8 cellular contexts compared by ENCODE assay signal in the genomic region with DNA sequence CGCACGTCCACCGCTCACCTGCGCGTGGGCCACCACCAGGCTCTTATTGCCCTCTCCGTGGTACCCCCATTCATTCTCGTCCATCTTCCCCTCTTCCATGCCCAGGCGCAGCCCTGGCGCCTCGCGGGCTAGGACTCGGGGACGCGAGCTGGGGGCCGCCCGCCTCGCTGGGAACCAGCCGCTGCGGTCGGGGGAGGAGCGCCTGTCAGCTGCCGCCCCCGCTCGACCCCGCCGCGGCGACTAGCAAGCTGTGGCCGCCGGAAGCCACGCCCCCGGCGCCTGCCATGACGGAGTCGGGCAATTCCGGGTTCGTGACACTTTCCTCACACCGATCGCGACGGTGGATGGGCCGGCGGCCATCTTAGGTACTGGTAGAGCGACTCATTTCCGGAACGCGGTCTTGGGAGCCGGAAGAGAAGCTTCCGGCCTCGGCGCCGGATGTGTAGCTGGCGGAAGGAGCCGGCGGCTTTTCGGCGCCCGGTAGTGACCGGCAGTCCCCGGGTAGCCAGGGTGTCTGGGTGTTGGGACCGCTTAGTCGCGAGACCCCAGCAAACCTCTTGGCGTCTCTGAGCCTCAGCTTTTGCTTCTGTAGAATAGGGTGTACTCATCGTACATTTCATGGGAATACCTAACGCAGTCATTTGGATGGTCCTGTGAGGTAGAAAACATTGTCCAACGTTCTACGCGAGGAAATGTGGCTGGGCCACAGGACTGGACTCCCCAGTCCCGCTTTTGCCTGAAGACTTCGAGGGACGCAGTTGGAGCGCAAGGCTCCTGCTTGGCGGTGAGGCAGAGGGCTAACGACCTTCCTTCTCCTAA. TPM values are rescaled to one million over a fixed set of nuclear protein-coding genes. Genes with fewer than 3 reads are reported as not detected.
A peak's percentile ranks its signal among the peaks of the same experiment; 100 is the strongest.
DNase-seq lines count a peak whose midpoint lies in the region; ATAC-seq and TF ChIP-seq lines count a peak whose summit lies in the region.

A gene with protein sequence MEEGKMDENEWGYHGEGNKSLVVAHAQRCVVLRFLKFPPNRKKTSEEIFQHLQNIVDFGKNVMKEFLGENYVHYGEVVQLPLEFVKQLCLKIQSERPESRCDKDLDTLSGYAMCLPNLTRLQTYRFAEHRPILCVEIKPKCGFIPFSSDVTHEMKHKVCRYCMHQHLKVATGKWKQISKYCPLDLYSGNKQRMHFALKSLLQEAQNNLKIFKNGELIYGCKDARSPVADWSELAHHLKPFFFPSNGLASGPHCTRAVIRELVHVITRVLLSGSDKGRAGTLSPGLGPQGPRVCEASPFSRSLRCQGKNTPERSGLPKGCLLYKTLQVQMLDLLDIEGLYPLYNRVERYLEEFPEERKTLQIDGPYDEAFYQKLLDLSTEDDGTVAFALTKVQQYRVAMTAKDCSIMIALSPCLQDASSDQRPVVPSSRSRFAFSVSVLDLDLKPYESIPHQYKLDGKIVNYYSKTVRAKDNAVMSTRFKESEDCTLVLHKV (minus strand): TSS at position 242 of the 819 bp plus-strand sequence. CDS start 143 bp downstream, at position 99.

- TF ChIP-seq CTCF in dorsolateral prefrontal cortex (IDR thresholded peaks at IDR 0.05 in 54 of 56, conservative IDR thresholded peaks at IDR 0.05 in 2 of 56; ENCODE audit: low read depth in 1 of 56, partially characterized antibody in 56 of 56) (peak in 39 of 56 donors; percentile 12 to 58 (median 32)), liver (IDR thresholded peaks at IDR 0.05; ENCODE audit: low read depth, low read length, missing input control) (no peak)

- H3K4me1 Mint-ChIP-seq in CD4-positive, alpha-beta memory T cell = peaks cover 24 to 45% (median 35%) of the 10 kb centered on the region in 4 donors
- peaks cover 39% of the 10 kb centered on the region for H3K4me1 Mint-ChIP-seq in activated CD4-positive, alpha-beta memory T cell treated with anti-CD3 and anti-CD28 coated beads, Interleukin-2, amount 10 ng/mL, durations not matched to agents 7 days and 5 days

- peak; percentile 25 to 36 for TF ChIP-seq RAD21 in liver (IDR thresholded peaks at IDR 0.05)

- ATAC-seq in GM19455 (IDR thresholded peaks at IDR 0.05; ENCODE audit: unreplicated experiment) = peak; percentile 85

- peaks cover 0 to 2% (median 0%) of the 10 kb centered on the region in 8 donors for H3K9me3 Mint-ChIP-seq in CD4-positive, alpha-beta memory T cell
- no peaks in the 10 kb centered on the region for H3K9me3 Mint-ChIP-seq in activated CD4-positive, alpha-beta memory T cell treated with anti-CD3 and anti-CD28 coated beads, Interleukin-2, amount 10 ng/mL, durations not matched to agents 7 days and 5 days

- POLR2A ChIA-PET in CD4-positive, alpha-beta memory T cell (lab: Charles Lee; ENCODE audit: partially characterized antibody) = interaction anchor here (0.6 to 3.8 kb wide), 21 partner anchors 8 to 897 kb away, joined by 3 to 36 read pairs (median 3); a partner anchor contains a TSS
- POLR2A ChIA-PET in activated CD4-positive, alpha-beta memory T cell treated with anti-CD3 and anti-CD28 coated beads, Interleukin-2, amount 10 ng/mL, durations not matched to agents 7 days and 5 days (lab: Charles Lee) = interaction anchor here (1.0 to 2.4 kb wide), 20 partner anchors 8 to 555 kb away, joined by 3 to 31 read pairs (median 5); a partner anchor contains a TSS

- H3K27ac ChIP-seq in CD4-positive, alpha-beta memory T cell (ENCODE audit: low read depth, low read length) = peak within 1 kb of the TSS; percentile 97
- peak within 1 kb of the TSS; percentile 36 to 94 (median 86) for H3K27ac ChIP-seq in dorsolateral prefrontal cortex
- peak within 1 kb of the TSS; percentile 88 to 93 for H3K27ac ChIP-seq in liver (ENCODE audit: low read depth in 1 of 2, low read length in 2 of 2)

- peaks cover 6 to 14% of the 10 kb centered on the region in 2 donors for H3K36me3 Mint-ChIP-seq in CD4-positive, alpha-beta memory T cell
- H3K36me3 Mint-ChIP-seq in activated CD4-positive, alpha-beta memory T cell treated with anti-CD3 and anti-CD28 coated beads, Interleukin-2, amount 10 ng/mL, durations not matched to agents 7 days and 5 days (ENCODE audit: low read depth) = peaks cover 43% of the 10 kb centered on the region

- no peaks in the 10 kb centered on the region for H3K27me3 ChIP-seq in CD4-positive, alpha-beta memory T cell (ENCODE audit: insufficient read depth, low read length)
- H3K27me3 ChIP-seq in dorsolateral prefrontal cortex (no peaks in the 10 kb centered on the region), liver (ENCODE audit: control insufficient read depth in 4 of 4, insufficient read depth in 4 of 4, low read length in 3 of 4) (no peaks in the 10 kb centered on the region)

- no peaks in the 10 kb centered on the region for H3K36me3 ChIP-seq in CD4-positive, alpha-beta memory T cell (ENCODE audit: insufficient read depth, low read length)
- no peaks in the 10 kb centered on the region for H3K36me3 ChIP-seq in liver (ENCODE audit: control insufficient read depth in 4 of 4, insufficient read depth in 3 of 4, low read depth in 1 of 4, low read length in 3 of 4)

- peak; percentile 95 to 98 (median 97) for DNase-seq in CD4-positive, alpha-beta memory T cell
- DNase-seq in HK-2 (ENCODE audit: unreplicated experiment) (peak; percentile 97), NCI-H82 treated with DMSO at 0.1 percent for 48 hours (lab: John Stamatoyannopoulos, UW; ENCODE audit: unreplicated experiment) (peak; percentile 90), dorsolateral prefrontal cortex (peak; percentile 95 to 99 (median 98))
- peak; percentile 98 for DNase-seq in activated CD4-positive, alpha-beta memory T cell treated with anti-CD3 and anti-CD28 coated beads, Interleukin-2, amount 10 ng/mL, durations not matched to agents 7 days and 5 days
- DNase-seq in stimulated activated CD4-positive, alpha-beta T cell treated with anti-CD3 and anti-CD28 coated beads, Interleukin-4, amount 100 ng/mL, for 1 hour = peak; percentile 98

- H3K4me3 ChIP-seq in CD4-positive, alpha-beta memory T cell (ENCODE audit: low read length in 2 of 2) = peak within 1 kb of the TSS; percentile 89 to 90
- peak within 1 kb of the TSS; percentile 68 to 100 (median 94) for H3K4me3 ChIP-seq in dorsolateral prefrontal cortex
- peak within 1 kb of the TSS; percentile 83 to 100 (median 97) for H3K4me3 ChIP-seq in liver (ENCODE audit: low read depth in 1 of 3, low read length in 3 of 3)

- H3K27me3 Mint-ChIP-seq in CD4-positive, alpha-beta memory T cell = no peaks in the 10 kb centered on the region
- H3K27me3 Mint-ChIP-seq in activated CD4-positive, alpha-beta memory T cell treated with anti-CD3 and anti-CD28 coated beads, Interleukin-2, amount 10 ng/mL, durations not matched to agents 7 days and 5 days = no peaks in the 10 kb centered on the region

- under 1% methylated on average over 75 of the region's 75 CpGs for WGBS in liver

- intact Hi-C loops in CD4-positive, alpha-beta memory T cell (cut with micrococcal nuclease) = loop anchor here (1.0 to 10.0 kb wide), 7 partner anchors 46 to 1495 kb away; a partner anchor contains a TSS
- intact Hi-C loops in dorsolateral prefrontal cortex (cut with DNase I) = loop anchor here (1.0 to 10.0 kb wide), 7 partner anchors 47 to 425 kb away; a partner anchor contains a TSS

- peaks cover 29% of the 10 kb centered on the region for H3K4me1 ChIP-seq in CD4-positive, alpha-beta memory T cell (ENCODE audit: insufficient read depth, low read length)
- peaks cover 11 to 37% (median 29%) of the 10 kb centered on the region in 4 donors for H3K4me1 ChIP-seq in liver (ENCODE audit: control insufficient read depth in 4 of 4, insufficient read depth in 4 of 4, low read length in 3 of 4)

- peak within 1 kb of the TSS; percentile 97 to 99 (median 98) for H3K27ac Mint-ChIP-seq in CD4-positive, alpha-beta memory T cell
- peak within 1 kb of the TSS; percentile 93 for H3K27ac Mint-ChIP-seq in activated CD4-positive, alpha-beta memory T cell treated with anti-CD3 and anti-CD28 coated beads, Interleukin-2, amount 10 ng/mL, durations not matched to agents 7 days and 5 days

- peak within 1 kb of the TSS; percentile 94 to 99 (median 96) for H3K4me3 Mint-ChIP-seq in CD4-positive, alpha-beta memory T cell
- H3K4me3 Mint-ChIP-seq in activated CD4-positive, alpha-beta memory T cell treated with anti-CD3 and anti-CD28 coated beads, Interleukin-2, amount 10 ng/mL, durations not matched to agents 7 days and 5 days = peak within 1 kb of the TSS; percentile 96

- CTCF ChIA-PET in CD4-positive, alpha-beta memory T cell (lab: Charles Lee; ENCODE audit: partially characterized antibody) = interaction anchor here (0.6 to 4.3 kb wide), 10 partner anchors 17 to 536 kb away, joined by 3 to 22 read pairs (median 3); a partner anchor contains a TSS
- CTCF ChIA-PET in activated CD4-positive, alpha-beta memory T cell treated with anti-CD3 and anti-CD28 coated beads, Interleukin-2, amount 10 ng/mL, durations not matched to agents 7 days and 5 days (lab: Charles Lee) = interaction anchor here (0.7 to 1.9 kb wide), 12 partner anchors 10 to 530 kb away, joined by 3 to 9 read pairs (median 4); a partner anchor contains a TSS

- H3K9me3 ChIP-seq in CD4-positive, alpha-beta memory T cell (ENCODE audit: control insufficient read depth in 1 of 2, low read length in 2 of 2) = no peaks in the 10 kb centered on the region
- H3K9me3 ChIP-seq in liver (ENCODE audit: control insufficient read depth in 4 of 4, low read length in 3 of 4) = no peaks in the 10 kb centered on the region

- H3K9ac ChIP-seq in liver (ENCODE audit: low read depth in 1 of 2, low read length in 2 of 2) = peak within 1 kb of the TSS; percentile 97 to 98

TF ChIP-seq in liver, 16 proteins besides CTCF, POLR2A, EP300 and RAD21 (continues in another document):
- TF ChIP-seq, protein P1, sequence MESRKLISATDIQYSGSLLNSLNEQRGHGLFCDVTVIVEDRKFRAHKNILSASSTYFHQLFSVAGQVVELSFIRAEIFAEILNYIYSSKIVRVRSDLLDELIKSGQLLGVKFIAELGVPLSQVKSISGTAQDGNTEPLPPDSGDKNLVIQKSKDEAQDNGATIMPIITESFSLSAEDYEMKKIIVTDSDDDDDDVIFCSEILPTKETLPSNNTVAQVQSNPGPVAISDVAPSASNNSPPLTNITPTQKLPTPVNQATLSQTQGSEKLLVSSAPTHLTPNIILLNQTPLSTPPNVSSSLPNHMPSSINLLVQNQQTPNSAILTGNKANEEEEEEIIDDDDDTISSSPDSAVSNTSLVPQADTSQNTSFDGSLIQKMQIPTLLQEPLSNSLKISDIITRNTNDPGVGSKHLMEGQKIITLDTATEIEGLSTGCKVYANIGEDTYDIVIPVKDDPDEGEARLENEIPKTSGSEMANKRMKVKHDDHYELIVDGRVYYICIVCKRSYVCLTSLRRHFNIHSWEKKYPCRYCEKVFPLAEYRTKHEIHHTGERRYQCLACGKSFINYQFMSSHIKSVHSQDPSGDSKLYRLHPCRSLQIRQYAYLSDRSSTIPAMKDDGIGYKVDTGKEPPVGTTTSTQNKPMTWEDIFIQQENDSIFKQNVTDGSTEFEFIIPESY (IDR thresholded peaks at IDR 0.05) = no peak
- TF ChIP-seq EGR1 (IDR thresholded peaks at IDR 0.05; ENCODE audit: low read depth in 2 of 2) = peak; percentile 94 to 97

RNA-seq across cellular contexts. Expression of the gene that starts here (rescaled TPM):
- 1 to 10 TPM; 7.2 to 7.9 TPM for total RNA-seq in CD4-positive, alpha-beta memory T cell
- 1 to 10 TPM; 6.3 to 7.5 TPM for polyA plus RNA-seq in CD4-positive, alpha-beta memory T cell
- 10 to 100 TPM; 11.4 to 11.5 TPM for total RNA-seq in activated CD4-positive, alpha-beta memory T cell treated with anti-CD3 and anti-CD28 coated beads, Interleukin-2, amount 10 ng/mL, durations not matched to agents 7 days and 5 days
- total RNA-seq in dorsolateral prefrontal cortex (10 to 100 TPM; 10.7 to 26.7 (median 16.0) TPM), liver (1 to 10 TPM; 2.9 to 5.9 TPM)
- polyA plus RNA-seq in liver = 1 to 10 TPM; 2.1 to 4.2 TPM

Comparison
In these comparisons a context has a peak if more than half of its experiments do, and no peak if none do; other contexts are left out.
1. Peak in every context shown above with its lines: DNase-seq, ATAC-seq, H3K4me3 ChIP-seq and H3K27ac ChIP-seq.